In the genomic region with DNA sequence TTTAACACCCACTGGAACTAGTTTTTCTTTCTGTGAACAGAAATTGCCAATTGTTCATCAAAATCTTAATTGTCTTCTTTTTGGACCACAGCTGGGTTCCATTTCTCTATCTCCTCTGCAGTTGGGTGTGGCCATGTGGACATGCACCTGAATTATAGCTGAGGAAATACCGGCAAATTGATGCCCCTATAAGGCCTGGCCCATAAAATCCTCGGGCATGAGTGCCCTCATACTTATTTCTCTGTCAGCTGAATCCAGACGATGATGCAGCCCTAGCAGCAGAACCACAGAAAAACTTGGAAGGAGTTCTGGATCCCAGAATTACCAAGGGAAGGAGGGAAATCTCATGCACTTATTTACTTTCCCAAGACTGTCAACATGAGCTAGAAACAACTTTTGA, we compare ENCODE assay signal across 8 cellular contexts.
"Had no signal": no experiment of that assay in that cellular context is flagged by ENCODE, and none has a peak within 500 bp of the region (broad histone marks: within the 10 kb centered on the region; RNA-seq: fewer than 3 reads in every experiment).

No MANE protein-coding gene starts in this region.

- H3K4me3 ChIP-seq: GM12878 had no signal

- FAIRE-seq: G401.6, GM12878, GM12891, GM12892, GM18507, GM19239 had no signal

- DNase-seq: GDM1, GF-D8 had no signal
